10 cellular contexts compared by ENCODE assay signal in the genomic region with DNA sequence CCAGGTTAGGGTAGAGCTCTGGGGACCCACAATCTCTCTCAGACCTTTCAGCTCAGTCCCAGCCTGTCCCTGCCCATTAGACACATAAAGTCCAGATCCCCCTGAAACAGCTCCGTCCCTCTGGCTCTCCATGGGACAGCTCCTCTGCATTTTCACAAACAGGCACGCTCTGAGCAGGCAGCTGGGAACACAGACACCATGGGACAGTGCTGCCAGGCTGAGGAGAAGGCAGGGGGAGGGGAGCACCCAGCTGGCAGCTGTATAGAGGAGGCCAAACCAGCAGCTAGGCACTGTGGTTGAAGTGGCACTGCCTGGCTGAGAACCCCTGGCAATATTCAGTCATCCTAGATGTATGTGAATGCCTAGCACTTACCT. TPM values are rescaled to one million over a fixed set of nuclear protein-coding genes. Genes with fewer than 3 reads are reported as not detected.
DNase-seq lines count a peak whose midpoint lies in the region; ATAC-seq, FAIRE-seq and TF ChIP-seq lines count a peak whose summit lies in the region.
"Had no signal": no experiment of that assay in that cellular context is flagged by ENCODE, and none has a peak within 500 bp of the region (broad histone marks: within the 10 kb centered on the region; RNA-seq: fewer than 3 reads in every experiment).

No MANE protein-coding gene starts in this region.

- no peak overlapping the region for H3K27ac ChIP-seq in GM23338 (ENCODE audit: low read depth)

- no peak overlapping the region for H3K27ac Mint-ChIP-seq in GM23338
- no peak overlapping the region for H3K27ac Mint-ChIP-seq in activated T-helper 2 cell treated with anti-CD3 and anti-CD28 coated beads, Interferon-gamma antibody, Interleukin-2, Interleukin-4, amounts not matched to agents 10 μg/mL and 5 μg/mL and 100 μg/mL, durations not matched to agents 14 hours and 24 hours and 36 hours

- H3K27me3 Mint-ChIP-seq in GM23338 (ENCODE audit: insufficient read depth, low read depth, poor library complexity), result peaks cover 27% of the 10 kb centered on the region
- H3K27me3 Mint-ChIP-seq in activated T-helper 2 cell treated with anti-CD3 and anti-CD28 coated beads, Interferon-gamma antibody, Interleukin-2, Interleukin-4, amounts not matched to agents 10 μg/mL and 5 μg/mL and 100 μg/mL, durations not matched to agents 14 hours and 24 hours and 36 hours (ENCODE audit: low read depth), result peaks cover 8% of the 10 kb centered on the region

- H3K79me2 ChIP-seq in GM23338 (replicated peaks; ENCODE audit: insufficient read depth), result peaks cover 63% of the 10 kb centered on the region

- H3K9ac ChIP-seq in NT2/D1 (ENCODE audit: insufficient read length, low read depth), result peak overlapping the region; percentile 45

- H3K4me3 ChIP-seq in GM23338 (peak overlapping the region; percentile 94), NT2/D1 (ENCODE audit: insufficient read length, low read depth) (no peak overlapping the region)

- H3K27me3 ChIP-seq in GM23338 (ENCODE audit: insufficient read depth) (no peaks in the 10 kb centered on the region), NT2/D1 (ENCODE audit: insufficient read depth, insufficient read length) (peaks cover 6% of the 10 kb centered on the region)

- H3K9me3 Mint-ChIP-seq in GM23338, result no peaks in the 10 kb centered on the region
- H3K9me3 Mint-ChIP-seq in activated T-helper 2 cell treated with anti-CD3 and anti-CD28 coated beads, Interferon-gamma antibody, Interleukin-2, Interleukin-4, amounts not matched to agents 10 μg/mL and 5 μg/mL and 100 μg/mL, durations not matched to agents 14 hours and 24 hours and 36 hours, result no peaks in the 10 kb centered on the region

- peaks cover 47% of the 10 kb centered on the region for H3K4me1 Mint-ChIP-seq in GM23338
- H3K4me1 Mint-ChIP-seq in activated T-helper 2 cell treated with anti-CD3 and anti-CD28 coated beads, Interferon-gamma antibody, Interleukin-2, Interleukin-4, amounts not matched to agents 10 μg/mL and 5 μg/mL and 100 μg/mL, durations not matched to agents 14 hours and 24 hours and 36 hours (ENCODE audit: low read depth), result peaks cover 42% of the 10 kb centered on the region

- no peaks in the 10 kb centered on the region for H3K9me3 ChIP-seq in NT2/D1 (ENCODE audit: insufficient read depth, low read length)

- no peak for FAIRE-seq in frontal cortex (lab: Jason Lieb, UNC)
- FAIRE-seq: GM18507 had no signal

- no peak for DNase-seq in GM23338 (ENCODE audit: low spot score)
- DNase-seq in NT2/D1 (ENCODE audit: low read depth, low spot score), result no peak
- DNase-seq in frontal cortex (ENCODE audit: low spot score in 2 of 2), result peak; percentile 56 to 70
- DNase-seq in putamen (ENCODE audit: low spot score), result peak; percentile 87
- no peak for DNase-seq in activated T-helper 2 cell treated with anti-CD3 and anti-CD28 coated beads, Interferon-gamma antibody, Interleukin-2, Interleukin-4, amounts not matched to agents 10 μg/mL and 5 μg/mL and 100 μg/mL, durations not matched to agents 14 hours and 24 hours and 36 hours (ENCODE audit: low spot score)
- DNase-seq in NCI-H146 treated with DMSO at 0.1 percent for 48 hours (lab: John Stamatoyannopoulos, UW; ENCODE audit: unreplicated experiment), result no peak
- no peak for DNase-seq in cerebellar nuclear complex (lab: John Stamatoyannopoulos, UW)

- peak overlapping the region; percentile 84; the same call in 2 of the 3 replicates for H3K4me3 Mint-ChIP-seq in GM23338
- no peak overlapping the region for H3K4me3 Mint-ChIP-seq in activated T-helper 2 cell treated with anti-CD3 and anti-CD28 coated beads, Interferon-gamma antibody, Interleukin-2, Interleukin-4, amounts not matched to agents 10 μg/mL and 5 μg/mL and 100 μg/mL, durations not matched to agents 14 hours and 24 hours and 36 hours (ENCODE audit: low read depth)

- intact Hi-C loops in activated T-helper 2 cell treated with anti-CD3 and anti-CD28 coated beads, Interferon-gamma antibody, Interleukin-2, Interleukin-4, amounts not matched to agents 10 μg/mL and 5 μg/mL and 100 μg/mL, durations not matched to agents 14 hours and 24 hours and 36 hours (cut with micrococcal nuclease), result loop anchor here (2.0 to 5.0 kb wide), 2 partner anchors 103 to 117 kb away; a partner anchor contains a TSS

- no peaks in the 10 kb centered on the region for H3K9me2 ChIP-seq in GM23338 (ENCODE audit: insufficient read depth)

- H3F3A ChIP-seq in GM23338 (replicated peaks; ENCODE audit: low read depth), result 0 out of 2 replicates have a peak, but pooled peaks cover 8% of the 10 kb centered on the region

- H3K4me1 ChIP-seq in GM23338 (ENCODE audit: insufficient read depth) (peaks cover 31% of the 10 kb centered on the region), NT2/D1 (ENCODE audit: insufficient read depth, insufficient read length) (peaks cover 22% of the 10 kb centered on the region)

- peaks cover 30% of the 10 kb centered on the region for H3K36me3 Mint-ChIP-seq in GM23338 (ENCODE audit: low read depth)
- H3K36me3 Mint-ChIP-seq in activated T-helper 2 cell treated with anti-CD3 and anti-CD28 coated beads, Interferon-gamma antibody, Interleukin-2, Interleukin-4, amounts not matched to agents 10 μg/mL and 5 μg/mL and 100 μg/mL, durations not matched to agents 14 hours and 24 hours and 36 hours (ENCODE audit: low read depth), result peaks cover 12% of the 10 kb centered on the region

- no peak overlapping the region for H2AFZ ChIP-seq in GM23338

- peaks cover 11% of the 10 kb centered on the region for H4K20me1 ChIP-seq in GM23338 (replicated peaks; ENCODE audit: insufficient read depth)

- H3K36me3 ChIP-seq in GM23338 (ENCODE audit: insufficient read depth), result peaks cover 14% of the 10 kb centered on the region; the same call in 1 of the 2 replicates
- peaks cover 32% of the 10 kb centered on the region for H3K36me3 ChIP-seq in NT2/D1 (ENCODE audit: insufficient read depth, insufficient read length, low read length)

- peak overlapping the region; percentile 96 for H3K4me2 ChIP-seq in GM23338

- no peak for TF ChIP-seq CTCF in GM23338 (conservative IDR thresholded peaks at IDR 0.05; ENCODE audit: low read depth in 2 of 2)

- no peak for ATAC-seq in GM23338
- ATAC-seq in HG03139 (IDR thresholded peaks at IDR 0.05; ENCODE audit: unreplicated experiment), result no peak

TF ChIP-seq in GM23338, 12 proteins besides CTCF, POLR2A, EP300 and RAD21 (continues in another document):
- TF ChIP-seq ZNF331 (CRISPR knock-in tag; IDR thresholded peaks at IDR 0.05; ENCODE audit: low read depth) (no peak), NANOG (IDR thresholded peaks at IDR 0.05; ENCODE audit: borderline replicate concordance) (no peak), EZH2 (IDR thresholded peaks at IDR 0.05; ENCODE audit: low read depth, unreplicated experiment) (no peak), POLR2AphosphoS5 (IDR thresholded peaks at IDR 0.05; ENCODE audit: low read depth) (no peak), STAT1 (IDR thresholded peaks at IDR 0.05; ENCODE audit: unreplicated experiment) (no peak), ZNF114 (CRISPR knock-in tag; IDR thresholded peaks at IDR 0.05) (no peak), JUNB (IDR thresholded peaks at IDR 0.05; ENCODE audit: unreplicated experiment) (no peak)
- TF ChIP-seq, protein P1, sequence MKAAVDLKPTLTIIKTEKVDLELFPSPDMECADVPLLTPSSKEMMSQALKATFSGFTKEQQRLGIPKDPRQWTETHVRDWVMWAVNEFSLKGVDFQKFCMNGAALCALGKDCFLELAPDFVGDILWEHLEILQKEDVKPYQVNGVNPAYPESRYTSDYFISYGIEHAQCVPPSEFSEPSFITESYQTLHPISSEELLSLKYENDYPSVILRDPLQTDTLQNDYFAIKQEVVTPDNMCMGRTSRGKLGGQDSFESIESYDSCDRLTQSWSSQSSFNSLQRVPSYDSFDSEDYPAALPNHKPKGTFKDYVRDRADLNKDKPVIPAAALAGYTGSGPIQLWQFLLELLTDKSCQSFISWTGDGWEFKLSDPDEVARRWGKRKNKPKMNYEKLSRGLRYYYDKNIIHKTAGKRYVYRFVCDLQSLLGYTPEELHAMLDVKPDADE (IDR thresholded peaks at IDR 0.05), result no peak

RNA-seq across cellular contexts. Expression of a gene that starts 2.0 kb away (rescaled TPM):
- total RNA-seq in GM23338 (2014; rRNA removed; shearing (Covaris generic)), result 61.8 and 76.9 TPM in 2 replicates
- 24.3 and 31.7 TPM in 2 replicates for polyA plus RNA-seq in GM23338 (2016; fragmentation: Nextera tagmentation; extraction: Ambion mirVana)
- 0.82 TPM for total RNA-seq in frontal cortex
- 32.5 and 33.5 TPM in 2 replicates for total RNA-seq in activated T-helper 2 cell treated with anti-CD3 and anti-CD28 coated beads, Interferon-gamma antibody, Interleukin-2, Interleukin-4, amounts not matched to agents 10 μg/mL and 5 μg/mL and 100 μg/mL, durations not matched to agents 14 hours and 24 hours and 36 hours

RNA-seq across cellular contexts. Expression of a gene that starts 8.7 kb away (rescaled TPM):
- total RNA-seq in GM23338 (2014; rRNA removed; shearing (Covaris generic)), result 65.4 and 67.1 TPM in 2 replicates
- polyA plus RNA-seq in GM23338 (2016; fragmentation: Nextera tagmentation; extraction: Ambion mirVana), result 25.7 and 27.5 TPM in 2 replicates
- 0.41 TPM for total RNA-seq in frontal cortex
- total RNA-seq in activated T-helper 2 cell treated with anti-CD3 and anti-CD28 coated beads, Interferon-gamma antibody, Interleukin-2, Interleukin-4, amounts not matched to agents 10 μg/mL and 5 μg/mL and 100 μg/mL, durations not matched to agents 14 hours and 24 hours and 36 hours, result not detected in 2 replicates
- total RNA-seq: LHCN-M2 had no signal

RNA-seq across cellular contexts. Expression of a gene that starts 43.9 kb away (rescaled TPM):
- 96.7 and 109 TPM in 2 replicates for total RNA-seq in GM23338 (2014; rRNA removed; shearing (Covaris generic))
- polyA plus RNA-seq in GM23338 (2016; fragmentation: Nextera tagmentation; extraction: Ambion mirVana), result 89.1 and 95.1 TPM in 2 replicates
- 14.3 TPM for total RNA-seq in frontal cortex
- total RNA-seq in activated T-helper 2 cell treated with anti-CD3 and anti-CD28 coated beads, Interferon-gamma antibody, Interleukin-2, Interleukin-4, amounts not matched to agents 10 μg/mL and 5 μg/mL and 100 μg/mL, durations not matched to agents 14 hours and 24 hours and 36 hours, result 117 and 121 TPM in 2 replicates

Comparison
In these comparisons a context has a peak if more than half of its experiments do, and no peak if none do; other contexts are left out.
1. DNase-seq: peak in frontal cortex (2 of 2) and putamen (single experiment); none in GM23338 (single experiment), NT2/D1 (single experiment), activated T-helper 2 cell treated with anti-CD3 and anti-CD28 coated beads, Interferon-gamma antibody, Interleukin-2, Interleukin-4, amounts not matched to agents 10 μg/mL and 5 μg/mL and 100 μg/mL, durations not matched to agents 14 hours and 24 hours and 36 hours (single experiment), NCI-H146 treated with DMSO at 0.1 percent for 48 hours (single experiment) and cerebellar nuclear complex (0 of 2).
2. RNA of a gene that starts 2.0 kb away (total RNA-seq): 61.8 to 76.9 TPM in GM23338 and 32.5 to 33.5 TPM in activated T-helper 2 cell treated with anti-CD3 and anti-CD28 coated beads, Interferon-gamma antibody, Interleukin-2, Interleukin-4, amounts not matched to agents 10 μg/mL and 5 μg/mL and 100 μg/mL, durations not matched to agents 14 hours and 24 hours and 36 hours; 0.82 TPM in frontal cortex (single experiment); every median in the first group is over 10 times any median in the second.
3. RNA of a gene that starts 8.7 kb away (total RNA-seq): 65.4 to 67.1 TPM in GM23338; 0.41 TPM in frontal cortex (single experiment) and not detected in activated T-helper 2 cell treated with anti-CD3 and anti-CD28 coated beads, Interferon-gamma antibody, Interleukin-2, Interleukin-4, amounts not matched to agents 10 μg/mL and 5 μg/mL and 100 μg/mL, durations not matched to agents 14 hours and 24 hours and 36 hours; every median in the first group is over 10 times any median in the second.